Comparison of ENCODE assay signal across 8 cellular contexts in genomic region chr15:76931397-76932089, GRCh38. TPM values are rescaled to one million over a fixed set of nuclear protein-coding genes. Genes with fewer than 3 reads are reported as not detected.
DNase-seq lines count a peak whose midpoint lies in the region; ATAC-seq and TF ChIP-seq lines count a peak whose summit lies in the region.

TSS of gene RCN2 (plus strand) at chr15:76931749. CDS start at chr15:76931842, 93 bp downstream.

- H3K4me1 ChIP-seq in KMS-11 (ENCODE audit: low read depth, poor library complexity, severe bottlenecking), result peaks cover 13% of the 10 kb centered on the region
- H3K4me1 ChIP-seq in Panc1 (ENCODE audit: control insufficient read depth, insufficient read depth, low read length), result peaks cover 15% of the 10 kb centered on the region
- no peaks in the 10 kb centered on the region for H3K4me1 ChIP-seq in esophagus (ENCODE audit: control insufficient read depth in 2 of 2, insufficient read depth in 2 of 2, low read length in 1 of 2)
- peaks cover 6% of the 10 kb centered on the region for H3K4me1 ChIP-seq in mucosa of stomach (ENCODE audit: control insufficient read depth, insufficient read depth, low read length)

- peak within 1 kb of the TSS; percentile 83 for H3K4me2 ChIP-seq in KMS-11

- H3K4me3 ChIP-seq in KMS-11 (IDR thresholded peaks at IDR 0.05; ENCODE audit: insufficient read depth, low read depth, low read length), result peak within 1 kb of the TSS; percentile 61
- peak within 1 kb of the TSS; percentile 80 to 84 for H3K4me3 ChIP-seq in Panc1 (ENCODE audit: low read depth in 2 of 2, low read length in 2 of 2)
- H3K4me3 ChIP-seq in esophagus (ENCODE audit: low read depth in 1 of 2, low read length in 2 of 2), result peak within 1 kb of the TSS; percentile 83 to 95
- peak within 1 kb of the TSS; percentile 61 for H3K4me3 ChIP-seq in mucosa of stomach (ENCODE audit: low read length)

- H3K79me2 ChIP-seq in KMS-11 (ENCODE audit: insufficient read depth, low read depth), result no peaks in the 10 kb centered on the region

- ATAC-seq in GM21786 (IDR thresholded peaks at IDR 0.05; ENCODE audit: unreplicated experiment) (peak; percentile 98), Panc1 (peak; percentile 100)
- ATAC-seq in activated T-cell treated with anti-CD3 and anti-CD28 coated beads, Interleukin-2, amount 50 U/mL, for 4 hours, result peak; percentile 99

- H3K4me1 Mint-ChIP-seq in activated T-cell treated with anti-CD3 and anti-CD28 coated beads, Interleukin-2, amount 50 U/mL, for 4 hours (ENCODE audit: low read depth), result peaks cover 32% of the 10 kb centered on the region

- H3K27me3 ChIP-seq in KMS-11 (ENCODE audit: insufficient read depth, low read depth) (no peaks in the 10 kb centered on the region), Panc1 (ENCODE audit: control insufficient read depth, insufficient read depth, low read length) (no peaks in the 10 kb centered on the region), esophagus (ENCODE audit: control insufficient read depth in 1 of 2, insufficient read depth in 2 of 2, low read length in 2 of 2) (no peaks in the 10 kb centered on the region), mucosa of stomach (ENCODE audit: control insufficient read depth, insufficient read depth, low read length) (no peaks in the 10 kb centered on the region)

- TF ChIP-seq CTCF in KMS-11 (conservative IDR thresholded peaks at IDR 0.05; ENCODE audit: low read depth, low read length) (no peak), Panc1 (IDR thresholded peaks at IDR 0.05) (no peak)

- 0 to 1% methylated on average over 36 to 90 of the region's 90 CpGs for WGBS in esophagus, 2 donors

- H4K20me1 ChIP-seq in KMS-11 (ENCODE audit: insufficient read depth), result no peaks in the 10 kb centered on the region

- DNase-seq in DMS79 treated with DMSO at 0.1 percent for 48 hours (lab: John Stamatoyannopoulos, UW) (peak; percentile 51), Panc1 (ENCODE audit: low read depth, low spot score) (peak; percentile 43)
- peak; percentile 86 for DNase-seq in activated T-cell treated with anti-CD3 and anti-CD28 coated beads, Interleukin-2, amount 50 U/mL, for 4 hours
- DNase-seq in stimulated activated CD8-positive, alpha-beta memory T cell treated with anti-CD3 and anti-CD28 coated beads, Interleukin-4, amount 100 ng/mL, for 48 hours, result peak; percentile 95

- no peaks in the 10 kb centered on the region for H3K36me3 ChIP-seq in KMS-11 (ENCODE audit: insufficient read depth)
- peaks cover 22% of the 10 kb centered on the region for H3K36me3 ChIP-seq in Panc1 (ENCODE audit: control insufficient read depth, insufficient read depth, low read length)
- H3K36me3 ChIP-seq in esophagus (ENCODE audit: control insufficient read depth in 2 of 2, insufficient read depth in 2 of 2, low read length in 1 of 2), result peaks cover 0 to 2% of the 10 kb centered on the region in 2 donors
- no peaks in the 10 kb centered on the region for H3K36me3 ChIP-seq in mucosa of stomach (ENCODE audit: control insufficient read depth, insufficient read depth, low read length)

- in situ Hi-C loops in Panc1 (cut with HindIII; ENCODE audit: low pct_unique_long_range_greater_than_20kb, low sequenced_read_pairs), result no loop called here

- H3K27me3 Mint-ChIP-seq in activated T-cell treated with anti-CD3 and anti-CD28 coated beads, Interleukin-2, amount 50 U/mL, for 4 hours (ENCODE audit: low read depth), result no peaks in the 10 kb centered on the region

- POLR2A ChIA-PET in Panc1 (lab: Charles Lee), result interaction anchor here (0.6 kb wide), 1 partner anchor 503 kb away, joined by 3 read pairs; no protein-coding TSS in a partner anchor

- H3K27ac ChIP-seq in KMS-11, result 0 out of 2 replicates have a peak within 1 kb of the TSS, but pooled peaks have one; percentile 21
- H3K27ac ChIP-seq in Panc1 (ENCODE audit: low read length), result peak within 1 kb of the TSS; percentile 91
- peak within 1 kb of the TSS; percentile 89 to 90 for H3K27ac ChIP-seq in esophagus (ENCODE audit: low read depth in 2 of 2, low read length in 1 of 2)

- peaks cover 17% of the 10 kb centered on the region for H3K36me3 Mint-ChIP-seq in activated T-cell treated with anti-CD3 and anti-CD28 coated beads, Interleukin-2, amount 50 U/mL, for 4 hours (ENCODE audit: insufficient read depth)

- H2AFZ ChIP-seq in KMS-11 (ENCODE audit: low read depth), result peak within 1 kb of the TSS; percentile 80

- no peaks in the 10 kb centered on the region for H3K9me3 Mint-ChIP-seq in activated T-cell treated with anti-CD3 and anti-CD28 coated beads, Interleukin-2, amount 50 U/mL, for 4 hours

- CTCF ChIA-PET in Panc1 (lab: Charles Lee), result interaction anchor here (0.6 kb wide), 1 partner anchor 1963 kb away, joined by 4 read pairs; no protein-coding TSS in a partner anchor

- peak within 1 kb of the TSS; percentile 33; the same call in 1 of the 2 replicates for H3K9ac ChIP-seq in KMS-11
- peak within 1 kb of the TSS; percentile 86 for H3K9ac ChIP-seq in mucosa of stomach (ENCODE audit: low read length)

- H3K9me3 ChIP-seq in Panc1 (ENCODE audit: control insufficient read depth, insufficient read depth, low read depth, low read length) (no peaks in the 10 kb centered on the region), esophagus (ENCODE audit: control insufficient read depth in 2 of 2, insufficient read depth in 1 of 2, low read depth in 1 of 2, low read length in 1 of 2) (no peaks in the 10 kb centered on the region), mucosa of stomach (ENCODE audit: control insufficient read depth, low read length) (no peaks in the 10 kb centered on the region)

- no TSS peak for BruUV-seq in Panc1 (replicated peaks; lab: Mats Ljungman, UMichigan)

- H3K4me3 Mint-ChIP-seq in activated T-cell treated with anti-CD3 and anti-CD28 coated beads, Interleukin-2, amount 50 U/mL, for 4 hours, result peak within 1 kb of the TSS; percentile 90

- intact Hi-C loops in Panc1 (cut with micrococcal nuclease; ENCODE audit: unreplicated experiment), result no loop called here

RNA-seq across cellular contexts. Expression of gene RCN2, which starts in this region (rescaled TPM):
- total RNA-seq in Panc1 (2021; ENCODE audit: unreplicated experiment), result 60.7 TPM
- 38.0 TPM for polyA plus RNA-seq in Panc1 (2012; ENCODE audit: insufficient read length)
- 10 to 100 TPM; 26.7 to 30.3 (median 27.5) TPM for total RNA-seq in activated T-cell treated with anti-CD3 and anti-CD28 coated beads, Interleukin-2, amount 50 U/mL, for 4 hours
- polyA plus RNA-seq in esophagus, result 10 to 100 TPM; 17.3 to 27.1 TPM

Comparison
In these comparisons a context has a peak if more than half of its experiments do, and no peak if none do; other contexts are left out.
1. Peak in every context shown above with its lines: DNase-seq, ATAC-seq, H3K4me3 ChIP-seq and H3K27ac ChIP-seq.
2. DNase-seq: peak in every context shown above with its lines; median percentile 95 in stimulated activated CD8-positive, alpha-beta memory T cell treated with anti-CD3 and anti-CD28 coated beads, Interleukin-4, amount 100 ng/mL, for 48 hours; 86 in activated T-cell treated with anti-CD3 and anti-CD28 coated beads, Interleukin-2, amount 50 U/mL, for 4 hours; 51 in DMS79 treated with DMSO at 0.1 percent for 48 hours; 43 in Panc1.
3. H3K27ac ChIP-seq: peak in every context shown above with its lines; median percentile 91 in Panc1; 90 in esophagus; 21 in KMS-11.